In genomic region chrX:86047174-86047991, GRCh38 we compare ENCODE assay signal across 1 cellular context.
TF ChIP-seq lines count a peak whose summit lies in the region.

Gene CHM (minus strand): TSS chrX:86047558. CDS start chrX:86047532, 26 bp downstream.

TF ChIP-seq in HepG2, 621 proteins besides CTCF, POLR2A, EP300 and RAD21 (continued from another document):
- TF ChIP-seq GABPA (IDR thresholded peaks at IDR 0.05; ENCODE audit: low read depth, low read length): peak; percentile 49
- TF ChIP-seq GABPA (CRISPR knock-in tag; IDR thresholded peaks at IDR 0.05; ENCODE audit: low read depth): peak; percentile 92
- no peak for TF ChIP-seq ZNF382 (CRISPR knock-in tag; IDR thresholded peaks at IDR 0.05; ENCODE audit: borderline replicate concordance)
- TF ChIP-seq ZSCAN25 (CRISPR knock-in tag; IDR thresholded peaks at IDR 0.05): no peak
- TF ChIP-seq MAX (IDR thresholded peaks at IDR 0.05): no peak; the same call in 1 of the 2 replicates
- no peak for TF ChIP-seq NFATC3 (CRISPR knock-in tag; IDR thresholded peaks at IDR 0.05)
- TF ChIP-seq ZNF644 (CRISPR knock-in tag; IDR thresholded peaks at IDR 0.05; ENCODE audit: low read depth): no peak
- no peak for TF ChIP-seq EZH2 (conservative IDR thresholded peaks at IDR 0.05; ENCODE audit: low read depth, low read length)
- TF ChIP-seq ZMYM2 (CRISPR knock-in tag; IDR thresholded peaks at IDR 0.05): no peak
- TF ChIP-seq NFIB (CRISPR knock-in tag; IDR thresholded peaks at IDR 0.05; ENCODE audit: borderline replicate concordance): no peak
- TF ChIP-seq ZHX1 (CRISPR knock-in tag; IDR thresholded peaks at IDR 0.05; ENCODE audit: low read depth): 0 out of 2 replicates have a peak, but pooled peaks have one; percentile 55
- no peak for TF ChIP-seq HOXA9 (CRISPR knock-in tag; IDR thresholded peaks at IDR 0.05; ENCODE audit: borderline replicate concordance)
- TF ChIP-seq KDM5B (CRISPR knock-in tag; IDR thresholded peaks at IDR 0.05; ENCODE audit: borderline replicate concordance): no peak
- TF ChIP-seq HES4 (CRISPR knock-in tag; IDR thresholded peaks at IDR 0.05; ENCODE audit: borderline replicate concordance): no peak
- peak; percentile 78; the same call in 1 of the 2 replicates for TF ChIP-seq KDM5A (IDR thresholded peaks at IDR 0.05; ENCODE audit: borderline replicate concordance, low read length)
- no peak for TF ChIP-seq ZNF329 (CRISPR knock-in tag; IDR thresholded peaks at IDR 0.05; ENCODE audit: low read depth)
- TF ChIP-seq BRF2 (CRISPR knock-in tag; IDR thresholded peaks at IDR 0.05): no peak
- TF ChIP-seq ZFP90 (CRISPR knock-in tag; IDR thresholded peaks at IDR 0.05; ENCODE audit: borderline replicate concordance): no peak
- no peak for TF ChIP-seq ZNF546 (CRISPR knock-in tag; conservative IDR thresholded peaks at IDR 0.05)
- peak; percentile 95 for TF ChIP-seq ASH2L (IDR thresholded peaks at IDR 0.05; ENCODE audit: insufficient read length, low read depth, low read length)
- no peak for TF ChIP-seq NFIC (IDR thresholded peaks at IDR 0.05; ENCODE audit: low read length)
- no peak for TF ChIP-seq RFX3 (CRISPR knock-in tag; IDR thresholded peaks at IDR 0.05)
- TF ChIP-seq ZNF552 (CRISPR knock-in tag; IDR thresholded peaks at IDR 0.05; ENCODE audit: borderline replicate concordance): no peak
- TF ChIP-seq ZNF530 (CRISPR knock-in tag; IDR thresholded peaks at IDR 0.05; ENCODE audit: low read depth): no peak
- TF ChIP-seq ZNF567 (CRISPR knock-in tag; IDR thresholded peaks at IDR 0.05; ENCODE audit: borderline replicate concordance): no peak
- TF ChIP-seq TARDBP (CRISPR knock-in tag; IDR thresholded peaks at IDR 0.05): no peak
